20 cellular contexts compared by ENCODE assay signal in the genomic region with DNA sequence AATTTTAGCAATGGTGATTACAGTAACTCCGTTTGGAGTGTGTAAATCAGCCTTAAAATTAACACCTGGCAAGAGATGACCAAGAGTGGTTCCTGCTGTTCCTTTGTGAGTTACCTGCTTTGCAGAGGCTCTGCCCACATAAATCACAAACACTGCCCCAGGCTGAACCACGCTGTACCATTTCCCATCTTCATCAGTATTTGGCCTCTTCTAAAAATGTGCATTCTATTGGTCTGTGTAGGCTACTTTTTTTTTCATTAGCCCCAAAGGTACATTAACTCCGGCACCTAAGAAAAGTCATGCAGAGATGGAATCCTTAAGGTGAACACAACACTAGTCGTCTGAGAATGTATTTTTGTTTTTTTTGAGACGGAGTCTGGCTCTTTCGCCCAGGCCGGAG.
"Had no signal": no experiment of that assay in that cellular context is flagged by ENCODE, and none has a peak within 500 bp of the region (broad histone marks: within the 10 kb centered on the region; RNA-seq: fewer than 3 reads in every experiment).

No MANE protein-coding gene starts in this region.

- ATAC-seq: left ventricle myocardium superior; lower lobe of right lung; naive thymus-derived CD4-positive, alpha-beta T cell; right lobe of liver had no signal

- H3K27me3 Mint-ChIP-seq: memory B cell; naive thymus-derived CD4-positive, alpha-beta T cell; progenitor cell of endocrine pancreas; type B pancreatic cell had no signal

- H3K4me3 ChIP-seq: dorsolateral prefrontal cortex, lower lobe of right lung, neural progenitor cell, right lobe of liver, stomach, thyroid gland had no signal

- H3K9me3 ChIP-seq: lower lobe of right lung, right lobe of liver, stomach, thyroid gland had no signal

- H3K4me3 Mint-ChIP-seq: memory B cell; naive thymus-derived CD4-positive, alpha-beta T cell; nephron; neural progenitor cell; type B pancreatic cell had no signal

- H3K9me3 Mint-ChIP-seq: memory B cell; naive thymus-derived CD4-positive, alpha-beta T cell; nephron; neural progenitor cell; type B pancreatic cell had no signal

- H3K27ac ChIP-seq: dorsolateral prefrontal cortex, lower lobe of right lung, neural progenitor cell, parathyroid adenoma, right lobe of liver, stomach, thyroid gland had no signal

- H3K27me3 ChIP-seq: dorsolateral prefrontal cortex, neural progenitor cell, right lobe of liver, stomach, thyroid gland had no signal

- H3K27ac Mint-ChIP-seq: memory B cell, nephron, neural progenitor cell, progenitor cell of endocrine pancreas, type B pancreatic cell had no signal

- DNase-seq: dorsolateral prefrontal cortex; effector CD4-positive, alpha-beta T cell; hypothalamus; left ventricle myocardium superior; lower lobe of right lung; naive thymus-derived CD4-positive, alpha-beta T cell; right lobe of liver; small intestine; stimulated activated CD4-positive, alpha-beta T cell treated with anti-CD3 and anti-CD28 coated beads, Interleukin-15, amount 100 ng/mL, for 24 hours; stimulated activated CD4-positive, alpha-beta T cell treated with anti-CD3 and anti-CD28 coated beads, Interleukin-2, amount 100 ng/mL, for 48 hours; stimulated activated CD8-positive, alpha-beta memory T cell treated with anti-CD3 and anti-CD28 coated beads, Interleukin-4, amount 100 ng/mL, for 48 hours; stimulated activated naive CD4-positive, alpha-beta T cell treated with Interleukin-2 at 50 U/mL for 16 hours; stomach; thyroid gland had no signal

- H3K4me1 ChIP-seq: lower lobe of right lung, parathyroid adenoma, right lobe of liver, stomach had no signal

- H3K4me1 Mint-ChIP-seq: memory B cell, nephron, neural progenitor cell had no signal
